In the genomic region with DNA sequence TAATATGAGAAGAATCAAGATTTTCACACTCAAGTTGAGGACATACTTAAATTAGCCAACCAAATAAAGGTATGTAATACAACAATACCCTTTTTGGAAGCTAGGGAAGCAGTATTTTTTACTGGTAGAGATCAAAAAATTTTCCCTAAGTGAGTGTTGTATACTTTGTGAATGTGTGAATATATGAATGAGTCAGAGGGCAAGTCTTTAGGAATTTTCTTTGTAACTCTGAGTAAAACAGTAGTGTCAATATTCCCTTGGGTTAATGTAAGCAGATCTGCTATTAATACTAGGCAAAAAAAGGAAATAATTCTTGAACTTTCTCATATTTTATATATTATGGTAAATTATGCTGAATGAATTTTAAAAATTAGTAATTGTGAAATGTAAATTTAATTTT, we compare ENCODE assay signal across 25 cellular contexts.
"Had no signal": no experiment of that assay in that cellular context is flagged by ENCODE, and none has a peak within 500 bp of the region (broad histone marks: within the 10 kb centered on the region; RNA-seq: fewer than 3 reads in every experiment).

No MANE protein-coding gene starts in this region.

- DNase-seq: dorsolateral prefrontal cortex; effector CD4-positive, alpha-beta T cell; foreskin fibroblast; heart left ventricle; kidney; natural killer cell; stimulated activated CD4-positive, alpha-beta T cell treated with anti-CD3 and anti-CD28 coated beads, Interleukin-12 subunit alpha, Interleukin-12 subunit beta, amount 100 ng/mL, for 4 hours; stimulated activated CD4-positive, alpha-beta T cell treated with anti-CD3 and anti-CD28 coated beads, Interleukin-1b, Interleukin-23, amount 100 ng/mL, for 48 hours; stimulated activated CD4-positive, alpha-beta T cell treated with anti-CD3 and anti-CD28 coated beads, Interleukin-4, amount 100 ng/mL, for 1 hour; stimulated activated CD8-positive, alpha-beta memory T cell treated with anti-CD3 and anti-CD28 coated beads, Interleukin-4, amount 100 ng/mL, for 48 hours; stimulated activated naive CD4-positive, alpha-beta T cell; stimulated activated naive CD8-positive, alpha-beta T cell treated with anti-CD3 and anti-CD28 coated beads, Interleukin-15, amount 100 ng/mL, for 72 hours; transverse colon; upper lobe of right lung; uterus had no signal

- H3K4me1 ChIP-seq: gastroesophageal sphincter, heart left ventricle, parathyroid adenoma, right atrium auricular region, suprapubic skin, upper lobe of right lung, uterus had no signal

- H3K27me3 ChIP-seq: dorsolateral prefrontal cortex, gastroesophageal sphincter, heart left ventricle, hepatocyte, right atrium auricular region, suprapubic skin, transverse colon, upper lobe of right lung, uterus had no signal

- H2AFZ ChIP-seq: hepatocyte, parathyroid adenoma had no signal

- H3K27ac ChIP-seq: dorsolateral prefrontal cortex, epithelial cell of prostate, gastroesophageal sphincter, heart left ventricle, hepatocyte, parathyroid adenoma, right atrium auricular region, suprapubic skin, transverse colon, upper lobe of right lung, uterus had no signal

- ATAC-seq: esophagus mucosa; gastroesophageal sphincter; heart left ventricle; left lobe of liver; natural killer cell; sciatic nerve; stimulated activated naive CD8-positive, alpha-beta T cell treated with anti-CD3 and anti-CD28 coated beads, Interleukin-15, amount 100 ng/mL, for 72 hours; upper lobe of right lung had no signal

- H3K9me3 ChIP-seq: gastroesophageal sphincter, heart left ventricle, right atrium auricular region, suprapubic skin, transverse colon, upper lobe of right lung, uterus had no signal

- H3K36me3 ChIP-seq: gastroesophageal sphincter, heart left ventricle, right atrium auricular region, suprapubic skin, transverse colon, upper lobe of right lung, uterus had no signal

- H3K4me2 ChIP-seq: hepatocyte, smooth muscle cell had no signal

- H3K4me3 ChIP-seq: dorsolateral prefrontal cortex, gastroesophageal sphincter, heart left ventricle, hepatocyte, right atrium auricular region, smooth muscle cell, suprapubic skin, transverse colon, upper lobe of right lung, uterus had no signal

- H3K9ac ChIP-seq: parathyroid adenoma had no signal
